Comparison of ENCODE assay signal across 18 cellular contexts in genomic region chr16:84775262-84775810, GRCh38. TPM values are rescaled to one million over a fixed set of nuclear protein-coding genes. Genes with fewer than 3 reads are reported as not detected.
A peak's percentile ranks its signal among the peaks of the same experiment; 100 is the strongest.
DNase-seq lines count a peak whose midpoint lies in the region; ATAC-seq and TF ChIP-seq lines count a peak whose summit lies in the region.
"Had no signal": no experiment of that assay in that cellular context is flagged by ENCODE, and none has a peak within 500 bp of the region (broad histone marks: within the 10 kb centered on the region; RNA-seq: fewer than 3 reads in every experiment).

No MANE protein-coding gene starts in this region.

- H3K4me2 ChIP-seq in mammary epithelial cell (ENCODE audit: insufficient read depth, low read depth, low read length), result no peak overlapping the region

- TF ChIP-seq CTCF in MCF 10A (IDR thresholded peaks at IDR 0.05; ENCODE audit: unreplicated experiment), result no peak
- TF ChIP-seq CTCF in mammary epithelial cell (conservative IDR thresholded peaks at IDR 0.05 in 1 of 2, IDR thresholded peaks at IDR 0.05 in 1 of 2; ENCODE audit: extremely low read depth in 1 of 2, insufficient read depth in 1 of 2, low read depth in 1 of 2, low read length in 2 of 2), result no peak
- no peak for TF ChIP-seq CTCF in omental fat pad (IDR thresholded peaks at IDR 0.05)

- intact Hi-C loops in MCF 10A (cut with micrococcal nuclease), result no loop called here
- intact Hi-C loops in mammary epithelial cell (cut with micrococcal nuclease), result no loop called here

- H3K27ac Mint-ChIP-seq in MCF 10A (ENCODE audit: low read depth, unreplicated experiment), result peak overlapping the region; percentile 82
- H3K27ac Mint-ChIP-seq: activated CD8-positive, alpha-beta T cell treated with anti-CD3 and anti-CD28 coated beads, Interleukin-2, amount 10 ng/mL, durations not matched to agents 7 days and 5 days had no signal

- H2AFZ ChIP-seq in mammary epithelial cell (ENCODE audit: low read depth, low read length), result no peak overlapping the region

- H3K36me3 Mint-ChIP-seq in MCF 10A (ENCODE audit: insufficient read depth, unreplicated experiment), result peaks cover 83% of the 10 kb centered on the region

- in situ Hi-C loops in mammary epithelial cell (cut with MboI; ENCODE audit: low sequenced_read_pairs in 2 of 2), result no loop called here

- DNase-seq in MCF 10A (ENCODE audit: unreplicated experiment), result no peak
- no peak for DNase-seq in mammary epithelial cell
- no peak for DNase-seq in GDM1 (lab: John Stamatoyannopoulos, UW)
- DNase-seq in omental fat pad (ENCODE audit: low spot score), result no peak
- DNase-seq: activated CD8-positive, alpha-beta T cell treated with anti-CD3 and anti-CD28 coated beads, Interleukin-2, amount 10 ng/mL, durations not matched to agents 7 days and 5 days; amygdala; COR-L47; left ventricle myocardium superior; NCI-H2081; NCI-H510A; retina had no signal

- H3K9ac ChIP-seq in mammary epithelial cell (ENCODE audit: insufficient read depth, low read length), result no peak overlapping the region

- no peak for ATAC-seq in HG02759 (IDR thresholded peaks at IDR 0.05; ENCODE audit: unreplicated experiment)
- no peak for ATAC-seq in omental fat pad (ENCODE audit: low FRiP score)
- ATAC-seq: activated CD8-positive, alpha-beta T cell treated with anti-CD3 and anti-CD28 coated beads, Interleukin-2, amount 10 ng/mL, durations not matched to agents 7 days and 5 days; foreskin keratinocyte; natural killer cell treated with Interleukin-12 subunit alpha and Interleukin-12 subunit beta and Interleukin-15 and Interleukin-18, amount 100 ng/mL, for 72 hours had no signal

- WGBS in mammary epithelial cell (ENCODE audit: low coverage, missing lambda C conversion rate), result 83% methylated on average over 14 of the region's 14 CpGs

- H3K9me3 Mint-ChIP-seq in MCF 10A (ENCODE audit: unreplicated experiment), result no peaks in the 10 kb centered on the region
- H3K9me3 Mint-ChIP-seq: IgD-negative memory B cell; natural killer cell treated with Interleukin-12 subunit alpha and Interleukin-12 subunit beta and Interleukin-15 and Interleukin-18, amount 100 ng/mL, for 72 hours had no signal

- no peak overlapping the region for H3K4me3 ChIP-seq in mammary epithelial cell (replicated peaks in 1 of 3; ENCODE audit: insufficient read depth in 1 of 3, low read depth in 2 of 3, low read length in 3 of 3)
- peak overlapping the region; percentile 13 for H3K4me3 ChIP-seq in mononuclear cell (ENCODE audit: low read length)

- H3K27me3 ChIP-seq in mammary epithelial cell (ENCODE audit: insufficient read depth, low read length) (no peaks in the 10 kb centered on the region), mononuclear cell (ENCODE audit: insufficient read depth, low read length) (no peaks in the 10 kb centered on the region)
- H3K27me3 ChIP-seq: foreskin keratinocyte had no signal

- H3K79me2 ChIP-seq in mammary epithelial cell (ENCODE audit: insufficient read depth, low read length), result peaks cover 3% of the 10 kb centered on the region

- H3K27me3 Mint-ChIP-seq in MCF 10A (ENCODE audit: insufficient read depth, unreplicated experiment), result no peaks in the 10 kb centered on the region
- H3K27me3 Mint-ChIP-seq: IgD-negative memory B cell; natural killer cell treated with Interleukin-12 subunit alpha and Interleukin-12 subunit beta and Interleukin-15 and Interleukin-18, amount 100 ng/mL, for 72 hours had no signal

- H4K20me1 ChIP-seq in mammary epithelial cell (ENCODE audit: insufficient read depth, low read length), result no peaks in the 10 kb centered on the region

- dilution Hi-C loops in mammary epithelial cell (cut with HindIII; ENCODE audit: low sequenced_read_pairs), result no loop called here

- H3K4me3 Mint-ChIP-seq in MCF 10A (ENCODE audit: unreplicated experiment), result no peak overlapping the region
- H3K4me3 Mint-ChIP-seq: activated CD8-positive, alpha-beta T cell treated with anti-CD3 and anti-CD28 coated beads, Interleukin-2, amount 10 ng/mL, durations not matched to agents 7 days and 5 days; IgD-negative memory B cell; natural killer cell treated with Interleukin-12 subunit alpha and Interleukin-12 subunit beta and Interleukin-15 and Interleukin-18, amount 100 ng/mL, for 72 hours had no signal

- peaks cover 38% of the 10 kb centered on the region for H3K36me3 ChIP-seq in mammary epithelial cell (ENCODE audit: insufficient read depth, low read length)

- BruUV-seq in MCF 10A (replicated peaks; lab: Mats Ljungman, UMichigan) (no TSS peak), mammary epithelial cell (replicated peaks; lab: Mats Ljungman, UMichigan) (no TSS peak)

- POLR2A ChIA-PET in MCF 10A (lab: Yijun Ruan, JAX), result interaction anchor here (0.6 to 1.3 kb wide), 3 partner anchors 11 to 75 kb away, joined by 3 to 4 read pairs (median 4); no protein-coding TSS in a partner anchor

- H3K9me3 ChIP-seq in mammary epithelial cell (replicated peaks; ENCODE audit: insufficient read depth, low read length) (no peaks in the 10 kb centered on the region), mononuclear cell (ENCODE audit: low read depth, low read length) (no peaks in the 10 kb centered on the region)

- peaks cover 8% of the 10 kb centered on the region for H3K4me1 Mint-ChIP-seq in MCF 10A (ENCODE audit: insufficient read depth, unreplicated experiment)

- CTCF ChIA-PET in MCF 10A (lab: Yijun Ruan, JAX), result interaction anchor here (0.6 to 4.3 kb wide), 5 partner anchors 8 to 268 kb away, joined by 3 to 14 read pairs (median 4); no protein-coding TSS in a partner anchor
- CTCF ChIA-PET in mammary epithelial cell (lab: Charles Lee; ENCODE audit: low non-redundant PET), result no interaction called here

- H3K27ac ChIP-seq in mammary epithelial cell (ENCODE audit: insufficient read depth, low read depth, low read length), result no peak overlapping the region
- H3K27ac ChIP-seq in cingulate gyrus (ENCODE audit: low read depth, low read length), result peak overlapping the region; percentile 54
- peak overlapping the region; percentile 31 for H3K27ac ChIP-seq in temporal lobe (ENCODE audit: low read depth, low read length)
- H3K27ac ChIP-seq: foreskin keratinocyte had no signal

- H3K4me1 ChIP-seq in mammary epithelial cell (ENCODE audit: insufficient read depth, low read length) (no peaks in the 10 kb centered on the region), mononuclear cell (ENCODE audit: insufficient read depth, low read length) (peaks cover 21% of the 10 kb centered on the region)
- H3K4me1 ChIP-seq: foreskin keratinocyte had no signal

RNA-seq across cellular contexts. Expression of gene CRISPLD2, which starts 44.4 kb away (rescaled TPM):
- total RNA-seq in MCF 10A (2022), result 0.28 TPM in 1 of 2 replicates, not detected in the other
- 1 to 10 TPM in 1 of 2 donors, under 1 TPM in 1; 0.83 to 2.3 TPM for total RNA-seq in mammary epithelial cell
- 0.59 TPM for polyA plus RNA-seq in mammary epithelial cell
- 0.57 TPM for polyA minus RNA-seq in mammary epithelial cell
- 17.5 TPM for total RNA-seq in mononuclear cell
- total RNA-seq in temporal lobe, result 2.2 TPM
- 100 to 1,000 TPM in 3 of 4 donors, 10 to 100 TPM in 1; 99.9 to 450 (median 407) TPM for total RNA-seq in omental fat pad
- total RNA-seq: activated CD8-positive, alpha-beta T cell treated with anti-CD3 and anti-CD28 coated beads, Interleukin-2, amount 10 ng/mL, durations not matched to agents 7 days and 5 days had no signal
- polyA plus RNA-seq: IgD-negative memory B cell had no signal
